Comparison of ENCODE assay signal across 8 cellular contexts in the genomic region with DNA sequence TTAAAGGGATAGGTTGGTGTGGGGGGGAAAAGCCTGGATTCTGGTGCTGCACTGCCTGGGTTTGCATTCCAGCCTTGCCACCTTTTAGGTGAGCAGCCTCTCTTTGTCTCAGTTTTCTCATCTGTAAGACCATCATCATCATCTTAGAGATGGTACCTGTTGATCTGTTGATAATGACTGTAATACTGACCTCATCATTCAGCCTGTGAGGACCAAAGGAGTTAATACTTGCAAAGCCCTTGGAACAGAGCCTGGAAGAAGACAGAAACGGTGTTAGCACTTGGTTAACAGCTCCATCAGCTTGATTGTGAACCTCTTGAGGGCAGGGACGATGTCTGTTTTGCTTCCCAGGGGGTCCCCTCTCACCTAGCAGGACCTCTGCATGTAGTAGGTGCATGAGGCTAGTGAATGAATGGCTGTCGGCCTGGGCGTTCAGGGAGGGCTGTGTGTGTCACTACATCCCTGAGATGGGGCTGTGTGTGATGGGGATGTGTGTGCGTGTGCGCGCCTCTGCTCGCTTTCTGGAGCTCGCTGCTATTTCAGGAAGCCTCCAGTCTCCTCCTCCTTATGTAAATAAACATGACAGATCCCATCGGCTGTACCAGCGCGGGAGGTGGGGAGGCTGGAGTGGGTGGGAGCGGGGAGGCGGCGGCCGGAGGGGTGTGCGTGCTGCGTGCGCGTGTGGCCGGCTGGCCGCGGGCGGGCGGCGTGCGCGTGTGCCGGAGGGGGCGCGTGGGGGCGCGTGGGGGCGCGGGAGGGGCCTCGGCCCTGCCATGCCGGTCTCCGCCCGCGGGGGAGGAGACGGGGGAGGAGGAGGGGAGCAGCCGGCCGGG.
A peak's percentile ranks its signal among the peaks of the same experiment; 100 is the strongest.
DNase-seq lines count a peak whose midpoint lies in the region; ATAC-seq and TF ChIP-seq lines count a peak whose summit lies in the region.

No MANE protein-coding gene starts in this region.

- peaks cover 17 to 46% (median 41%) of the 10 kb centered on the region in 3 donors for H3K27me3 Mint-ChIP-seq in CD14-positive monocyte (ENCODE audit: low read depth in 3 of 3)
- peaks cover 68% of the 10 kb centered on the region for H3K27me3 Mint-ChIP-seq in stimulated activated memory B cell treated with anti-CD40 and anti-IgM and Interleukin-4, amounts not matched to agents 10 μg/mL and 1 μg/mL and 100 μg/mL, for 72 hours

- peaks cover 0 to 9% of the 10 kb centered on the region in 2 donors for H3K36me3 Mint-ChIP-seq in CD14-positive monocyte
- H3K36me3 Mint-ChIP-seq in stimulated activated memory B cell treated with anti-CD40 and anti-IgM and Interleukin-4, amounts not matched to agents 10 μg/mL and 1 μg/mL and 100 μg/mL, for 72 hours: no peaks in the 10 kb centered on the region

- peak overlapping the region; percentile 75 to 83 for H3K4me3 Mint-ChIP-seq in CD14-positive monocyte
- H3K4me3 Mint-ChIP-seq in stimulated activated memory B cell treated with anti-CD40 and anti-IgM and Interleukin-4, amounts not matched to agents 10 μg/mL and 1 μg/mL and 100 μg/mL, for 72 hours: peak overlapping the region; percentile 71

- H3K36me3 ChIP-seq in HUES48 (ENCODE audit: control insufficient read depth, insufficient read depth, low read length) (no peaks in the 10 kb centered on the region), SJSA1 (no peaks in the 10 kb centered on the region)

- DNase-seq in CD14-positive monocyte (ENCODE audit: low spot score) (peak; percentile 76), SJSA1 (ENCODE audit: low read depth in 1 of 2, low spot score in 2 of 2) (peak; percentile 37 to 66), cerebellar nuclear complex (lab: John Stamatoyannopoulos, UW) (peak; percentile 24 to 60), kidney tubule cell (ENCODE audit: low spot score) (peak; percentile 60)

- H3K4me1 ChIP-seq in HUES48 (ENCODE audit: control insufficient read depth, insufficient read depth, low read length): peaks cover 3% of the 10 kb centered on the region; the same call in 1 of the 2 replicates
- H3K4me1 ChIP-seq in SJSA1 (replicated peaks): peaks cover 13% of the 10 kb centered on the region

- H3K9me3 ChIP-seq in HUES48 (ENCODE audit: control insufficient read depth, insufficient read depth, low read length): no peaks in the 10 kb centered on the region
- 0 out of 2 replicates have a peak, but pooled peaks cover 3% of the 10 kb centered on the region for H3K9me3 ChIP-seq in SJSA1 (replicated peaks)

- no peak overlapping the region for H3K9ac ChIP-seq in HUES48 (ENCODE audit: low read depth, low read length)

- peak overlapping the region; percentile 57 for H3K4me3 ChIP-seq in HUES48 (ENCODE audit: low read depth, low read length)
- H3K4me3 ChIP-seq in SJSA1: peak overlapping the region; percentile 17

- intact Hi-C loops in CD14-positive monocyte (cut with micrococcal nuclease): no loop called here

- TF ChIP-seq CTCF in CD14-positive monocyte (IDR thresholded peaks at IDR 0.05): no peak

- H3K27me3 ChIP-seq in HUES48 (ENCODE audit: control insufficient read depth, insufficient read depth, low read length) (peaks cover 20% of the 10 kb centered on the region), SJSA1 (replicated peaks) (peaks cover 19% of the 10 kb centered on the region)

- H3K4me1 Mint-ChIP-seq in CD14-positive monocyte: peaks cover 77% of the 10 kb centered on the region
- H3K4me1 Mint-ChIP-seq in stimulated activated memory B cell treated with anti-CD40 and anti-IgM and Interleukin-4, amounts not matched to agents 10 μg/mL and 1 μg/mL and 100 μg/mL, for 72 hours: peaks cover 6% of the 10 kb centered on the region

- H3K27ac Mint-ChIP-seq in CD14-positive monocyte: peak overlapping the region in 6 of 7 donors; percentile 4 to 82 (median 38)
- H3K27ac Mint-ChIP-seq in stimulated activated memory B cell treated with anti-CD40 and anti-IgM and Interleukin-4, amounts not matched to agents 10 μg/mL and 1 μg/mL and 100 μg/mL, for 72 hours: no peak overlapping the region

- ATAC-seq in stimulated activated memory B cell treated with anti-CD40 and anti-IgM and Interleukin-4, amounts not matched to agents 10 μg/mL and 1 μg/mL and 100 μg/mL, for 72 hours: peak; percentile 35
- ATAC-seq in GM21526 (IDR thresholded peaks at IDR 0.05; ENCODE audit: low FRiP score, unreplicated experiment): no peak
- ATAC-seq in GM18861 (IDR thresholded peaks at IDR 0.05; ENCODE audit: unreplicated experiment): no peak

- no peak overlapping the region for H3K27ac ChIP-seq in HUES48 (ENCODE audit: low read depth, low read length)
- no peak overlapping the region for H3K27ac ChIP-seq in SJSA1

- peaks cover 3 to 10% (median 7%) of the 10 kb centered on the region in 7 donors for H3K9me3 Mint-ChIP-seq in CD14-positive monocyte
- no peaks in the 10 kb centered on the region for H3K9me3 Mint-ChIP-seq in stimulated activated memory B cell treated with anti-CD40 and anti-IgM and Interleukin-4, amounts not matched to agents 10 μg/mL and 1 μg/mL and 100 μg/mL, for 72 hours
